Comparison of ENCODE assay signal across 22 cellular contexts in the genomic region with DNA sequence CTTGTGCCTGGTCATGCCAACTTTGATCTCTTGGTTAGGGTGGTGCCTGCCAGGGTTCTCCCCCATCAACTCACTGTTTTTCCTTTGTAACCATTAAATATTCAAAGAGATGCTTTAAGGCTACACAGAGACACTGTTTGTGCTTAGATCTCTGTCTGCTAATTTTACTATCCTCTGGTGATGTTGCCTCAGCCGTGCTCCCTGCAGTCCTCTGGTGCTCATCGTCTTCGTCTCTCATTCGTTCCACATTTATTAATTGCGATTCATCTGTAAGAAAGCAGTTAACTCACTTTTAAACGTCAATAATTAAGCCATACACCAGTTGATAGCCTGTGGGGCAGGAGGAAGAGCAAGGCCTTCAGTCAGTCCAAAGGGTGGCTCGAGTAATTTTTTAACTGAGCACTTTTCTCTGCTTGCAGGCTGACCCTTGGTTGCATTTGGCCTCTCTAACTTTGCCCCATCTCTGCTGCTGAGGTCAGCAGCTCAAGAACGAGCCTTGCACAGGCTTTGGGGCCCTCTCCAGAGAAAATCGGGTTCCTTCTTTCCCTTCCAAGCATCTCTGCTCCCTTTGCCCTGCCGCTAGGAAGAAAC.
"Had no signal": no experiment of that assay in that cellular context is flagged by ENCODE, and none has a peak within 500 bp of the region (broad histone marks: within the 10 kb centered on the region; RNA-seq: fewer than 3 reads in every experiment).

No MANE protein-coding gene starts in this region.

- H3K4me1 ChIP-seq: esophagus squamous epithelium, parathyroid adenoma, uterus had no signal

- H3K4me3 ChIP-seq: cardiac muscle cell, esophagus squamous epithelium, tibial nerve, uterus had no signal

- H3K27ac ChIP-seq: cardiac muscle cell, esophagus squamous epithelium, neutrophil, parathyroid adenoma, uterus had no signal

- ATAC-seq: naive thymus-derived CD4-positive, alpha-beta T cell had no signal

- H2AFZ ChIP-seq: parathyroid adenoma had no signal

- H3K9ac ChIP-seq: parathyroid adenoma had no signal

- H3K9me3 ChIP-seq: esophagus squamous epithelium, neutrophil, uterus had no signal

- H3K36me3 ChIP-seq: cardiac muscle cell, esophagus squamous epithelium, neutrophil, tibial nerve, uterus had no signal

- H3K27me3 ChIP-seq: cardiac muscle cell, esophagus squamous epithelium, tibial nerve, uterus had no signal

- DNase-seq: activated B cell treated with CpG ODN at 0.5 μM for 24 hours; activated CD4-positive, alpha-beta memory T cell treated with anti-CD3 and anti-CD28 coated beads for 36 hours; activated CD4-positive, alpha-beta T cell treated with anti-CD3 and anti-CD28 coated beads for 4 hours; activated gamma-delta T cell treated with Interleukin-2 at 50 U/mL for 16 hours; activated T-cell treated with anti-CD3 and anti-CD28 coated beads for 4 hours; amniotic stem cell; dermis blood vessel endothelial cell; effector memory CD4-positive, alpha-beta T cell; esophagus squamous epithelium; hypothalamus; mesendoderm; naive thymus-derived CD4-positive, alpha-beta T cell; stimulated activated CD4-positive, alpha-beta T cell treated with anti-CD3 and anti-CD28 coated beads, Interleukin-2, amount 100 ng/mL, for 24 hours; stimulated activated naive CD4-positive, alpha-beta T cell treated with Interleukin-2 at 50 U/mL for 16 hours; substantia nigra; T-helper 1 cell; T-helper 9 cell; uterus had no signal
